1 cellular context compared by ENCODE assay signal in the genomic region with DNA sequence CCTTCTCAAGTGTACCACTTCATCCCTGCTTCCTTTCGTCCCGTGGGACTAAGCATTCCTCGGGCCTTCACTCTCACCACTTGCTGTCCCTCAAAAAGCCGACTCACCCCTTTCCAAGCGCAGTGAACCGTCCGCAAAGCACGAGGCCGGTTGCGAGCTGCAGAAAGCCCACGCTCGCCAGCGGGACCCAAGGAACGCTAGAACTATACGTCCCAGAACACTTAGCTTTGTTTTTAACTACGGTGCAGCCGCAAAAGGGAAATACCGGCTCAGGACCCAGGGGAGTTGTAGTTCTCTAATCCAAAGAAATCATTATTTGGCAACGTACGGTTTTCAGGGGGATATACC.
A peak's percentile ranks its signal among the peaks of the same experiment; 100 is the strongest.
TF ChIP-seq lines count a peak whose summit lies in the region.

No MANE protein-coding gene starts in this region.

TF ChIP-seq in GM12878, 131 proteins besides CTCF, POLR2A, EP300 and RAD21 (continued from another document):
- TF ChIP-seq KAT2A (conservative IDR thresholded peaks at IDR 0.05; ENCODE audit: control insufficient read depth, low read depth, low read length), result no peak
- TF ChIP-seq HDGF (IDR thresholded peaks at IDR 0.05), result 0 out of 2 replicates have a peak, but pooled peaks have one; percentile 41
- no peak for TF ChIP-seq MYC (IDR thresholded peaks at IDR 0.05; ENCODE audit: insufficient read depth, insufficient read length, insufficient replicate concordance, low read length, severe bottlenecking)
- TF ChIP-seq PAX5 (IDR thresholded peaks at IDR 0.05; ENCODE audit: borderline replicate concordance, low read depth, low read length), result no peak
- TF ChIP-seq, protein P1, sequence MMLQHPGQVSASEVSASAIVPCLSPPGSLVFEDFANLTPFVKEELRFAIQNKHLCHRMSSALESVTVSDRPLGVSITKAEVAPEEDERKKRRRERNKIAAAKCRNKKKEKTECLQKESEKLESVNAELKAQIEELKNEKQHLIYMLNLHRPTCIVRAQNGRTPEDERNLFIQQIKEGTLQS (IDR thresholded peaks at IDR 0.05; ENCODE audit: borderline replicate concordance, extremely low read depth, low read depth, low read length), result no peak
- TF ChIP-seq MEF2B (IDR thresholded peaks at IDR 0.05; ENCODE audit: partially characterized antibody, poor library complexity, severe bottlenecking), result peak; percentile 71
